37 cellular contexts compared by ENCODE assay signal in the genomic region with DNA sequence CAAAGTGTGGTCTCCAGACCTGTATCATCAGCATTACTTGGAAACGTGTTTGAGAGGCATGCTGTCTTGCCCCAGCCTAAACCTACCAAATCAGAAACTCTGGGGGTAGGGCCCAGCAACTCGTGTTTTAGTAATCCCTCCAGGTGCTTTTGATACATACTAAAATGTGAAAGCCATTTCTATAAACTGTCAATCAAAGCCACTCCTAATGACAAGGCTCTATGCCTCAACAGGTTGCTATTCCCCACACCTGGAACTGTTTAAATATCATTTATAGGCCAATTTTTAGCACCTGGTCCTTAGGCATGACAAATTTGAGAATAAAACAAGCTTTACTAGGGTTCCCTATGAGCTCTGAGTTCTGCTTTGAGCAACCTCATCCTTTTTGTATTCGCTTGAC.
"Had no signal": no experiment of that assay in that cellular context is flagged by ENCODE, and none has a peak within 500 bp of the region (broad histone marks: within the 10 kb centered on the region; RNA-seq: fewer than 3 reads in every experiment).

No MANE protein-coding gene starts in this region.

- H3K9me3 Mint-ChIP-seq: activated B cell treated with CpG ODN at 0.5 μM for 24 hours; activated CD4-positive, alpha-beta memory T cell treated with anti-CD3 and anti-CD28 coated beads for 36 hours; activated CD4-positive, alpha-beta T cell treated with anti-CD3 and anti-CD28 coated beads, Interleukin-2, amount 10 ng/mL, durations not matched to agents 24 days and 14 days; activated CD8-positive, alpha-beta T cell treated with anti-CD3 and anti-CD28 coated beads for 36 hours; activated naive CD4-positive, alpha-beta T cell treated with anti-CD3 and anti-CD28 coated beads, Interleukin-2, amount 10 ng/mL, durations not matched to agents 7 days and 5 days; activated naive CD4-positive, alpha-beta T cell treated with anti-CD3 and anti-CD28 coated beads, Interleukin-2, amount 50 U/mL, for 24 hours; activated naive CD8-positive, alpha-beta T cell treated with anti-CD3 and anti-CD28 coated beads, Interleukin-2, amount 10 ng/mL, durations not matched to agents 7 days and 5 days; activated naive CD8-positive, alpha-beta T cell treated with anti-CD3 and anti-CD28 coated beads, Interleukin-2, amount 50 U/mL, for 24 hours; activated T-cell treated with anti-CD3 and anti-CD28 coated beads, Interleukin-2, amount 50 U/mL, for 4 hours; activated T-cell treated with anti-CD3 and anti-CD28 coated beads, Interleukin-2, amount 50 U/mL, for 72 hours; activated T-helper 1 cell treated with anti-CD3 and anti-CD28 coated beads, Interleukin-12 subunit alpha, Interleukin-12 subunit beta, Interleukin-2, Interleukin-4 antibody, amounts not matched to agents 30 ng/mL and 10 ng/mL and 1 ng/mL, durations not matched to agents 14 hours and 24 hours and 36 hours; activated T-helper 17 cell treated with anti-CD3 and anti-CD28 coated beads, Interleukin-2, amount 50 U/mL, for 72 hours; brain; central memory CD8-positive, alpha-beta T cell; T-helper 2 cell treated with Interferon-gamma antibody and Interleukin-4, amounts not matched to agents 5 μg/mL and 100 μg/mL, for 36 hours had no signal

- H3K4me1 ChIP-seq: ascending aorta had no signal

- FAIRE-seq: bronchial epithelial cell, TTC549 had no signal

- H3K27me3 ChIP-seq: ascending aorta, cardiac muscle cell had no signal

- H3K27ac Mint-ChIP-seq: activated B cell treated with CpG ODN at 0.5 μM for 24 hours; activated CD4-positive, alpha-beta memory T cell treated with anti-CD3 and anti-CD28 coated beads for 36 hours; activated CD4-positive, alpha-beta T cell treated with anti-CD3 and anti-CD28 coated beads, Interleukin-2, amount 10 ng/mL, durations not matched to agents 24 days and 14 days; activated CD8-positive, alpha-beta T cell treated with anti-CD3 and anti-CD28 coated beads for 36 hours; activated naive CD4-positive, alpha-beta T cell treated with anti-CD3 and anti-CD28 coated beads, Interleukin-2, amount 10 ng/mL, durations not matched to agents 7 days and 5 days; activated naive CD4-positive, alpha-beta T cell treated with anti-CD3 and anti-CD28 coated beads, Interleukin-2, amount 50 U/mL, for 24 hours; activated naive CD8-positive, alpha-beta T cell; activated naive CD8-positive, alpha-beta T cell treated with anti-CD3 and anti-CD28 coated beads, Interleukin-2, amount 10 ng/mL, durations not matched to agents 7 days and 5 days; activated naive CD8-positive, alpha-beta T cell treated with anti-CD3 and anti-CD28 coated beads, Interleukin-2, amount 50 U/mL, for 24 hours; activated T-cell treated with anti-CD3 and anti-CD28 coated beads, Interleukin-2, amount 50 U/mL, for 72 hours; activated T-helper 1 cell treated with anti-CD3 and anti-CD28 coated beads, Interleukin-12 subunit alpha, Interleukin-12 subunit beta, Interleukin-2, Interleukin-4 antibody, amounts not matched to agents 30 ng/mL and 10 ng/mL and 1 ng/mL, durations not matched to agents 14 hours and 24 hours and 36 hours; activated T-helper 17 cell treated with anti-CD3 and anti-CD28 coated beads, Interleukin-2, amount 50 U/mL, for 72 hours; brain; T-helper 2 cell treated with Interferon-gamma antibody and Interleukin-4, amounts not matched to agents 5 μg/mL and 100 μg/mL, for 36 hours had no signal

- H3K4me3 ChIP-seq: ascending aorta, cardiac muscle cell had no signal

- H3K4me3 Mint-ChIP-seq: activated B cell treated with CpG ODN at 0.5 μM for 24 hours; activated CD4-positive, alpha-beta memory T cell treated with anti-CD3 and anti-CD28 coated beads for 36 hours; activated CD4-positive, alpha-beta T cell treated with anti-CD3 and anti-CD28 coated beads, Interleukin-2, amount 10 ng/mL, durations not matched to agents 24 days and 14 days; activated CD8-positive, alpha-beta T cell treated with anti-CD3 and anti-CD28 coated beads for 36 hours; activated naive CD4-positive, alpha-beta T cell treated with anti-CD3 and anti-CD28 coated beads, Interleukin-2, amount 10 ng/mL, durations not matched to agents 7 days and 5 days; activated naive CD4-positive, alpha-beta T cell treated with anti-CD3 and anti-CD28 coated beads, Interleukin-2, amount 50 U/mL, for 24 hours; activated naive CD8-positive, alpha-beta T cell; activated naive CD8-positive, alpha-beta T cell treated with anti-CD3 and anti-CD28 coated beads, Interleukin-2, amount 10 ng/mL, durations not matched to agents 7 days and 5 days; activated naive CD8-positive, alpha-beta T cell treated with anti-CD3 and anti-CD28 coated beads, Interleukin-2, amount 50 U/mL, for 24 hours; activated T-cell treated with anti-CD3 and anti-CD28 coated beads, Interleukin-2, amount 50 U/mL, for 4 hours; activated T-cell treated with anti-CD3 and anti-CD28 coated beads, Interleukin-2, amount 50 U/mL, for 72 hours; activated T-helper 1 cell treated with anti-CD3 and anti-CD28 coated beads, Interleukin-12 subunit alpha, Interleukin-12 subunit beta, Interleukin-2, Interleukin-4 antibody, amounts not matched to agents 30 ng/mL and 10 ng/mL and 1 ng/mL, durations not matched to agents 14 hours and 24 hours and 36 hours; activated T-helper 17 cell treated with anti-CD3 and anti-CD28 coated beads, Interleukin-2, amount 50 U/mL, for 72 hours; brain; central memory CD8-positive, alpha-beta T cell; T-helper 2 cell treated with Interferon-gamma antibody and Interleukin-4, amounts not matched to agents 5 μg/mL and 100 μg/mL, for 36 hours had no signal

- DNase-seq: activated B cell treated with CpG ODN at 0.5 μM for 24 hours; activated CD4-positive, alpha-beta memory T cell treated with anti-CD3 and anti-CD28 coated beads for 36 hours; activated CD4-positive, alpha-beta T cell treated with anti-CD3 and anti-CD28 coated beads for 4 hours; activated CD4-positive, alpha-beta T cell treated with anti-CD3 and anti-CD28 coated beads, Interleukin-2, amount 10 ng/mL, durations not matched to agents 24 days and 14 days; activated CD4-positive, alpha-beta T cell treated with anti-CD3 and anti-CD28 coated beads, Interleukin-2, amount 50 U/mL, for 1 hour; activated CD4-positive, alpha-beta T cell treated with anti-CD3 and anti-CD28 coated beads, Interleukin-2, amount 50 U/mL, for 4 hours; activated CD4-positive, CD25-positive, alpha-beta regulatory T cell treated with anti-CD3 and anti-CD28 coated beads, Interleukin-2, amount 50 U/mL, for 72 hours; activated CD8-positive, alpha-beta memory T cell treated with anti-CD3 and anti-CD28 coated beads, Interleukin-2, amount 50 U/mL, for 4 hours; activated CD8-positive, alpha-beta T cell treated with anti-CD3 and anti-CD28 coated beads for 36 hours; activated effector memory CD4-positive, alpha-beta T cell treated with anti-CD3 and anti-CD28 coated beads, Interleukin-2, amount 50 U/mL, for 16 hours; activated gamma-delta T cell treated with Interleukin-2 at 50 U/mL for 16 hours; activated naive CD4-positive, alpha-beta T cell; activated naive CD4-positive, alpha-beta T cell treated with anti-CD3 and anti-CD28 coated beads, Interleukin-2, amount 10 ng/mL, durations not matched to agents 7 days and 5 days; activated naive CD8-positive, alpha-beta T cell treated with anti-CD3 and anti-CD28 coated beads, Interleukin-2, amount 10 ng/mL, durations not matched to agents 7 days and 5 days; activated naive CD8-positive, alpha-beta T cell treated with anti-CD3 and anti-CD28 coated beads, Interleukin-2, amount 50 U/mL, for 24 hours; activated T-cell treated with anti-CD3 and anti-CD28 coated beads for 4 hours; activated T-cell treated with anti-CD3 and anti-CD28 coated beads, Interleukin-2, amount 50 U/mL, for 1 hour; activated T-cell treated with anti-CD3 and anti-CD28 coated beads, Interleukin-2, amount 50 U/mL, for 4 hours; activated T-cell treated with anti-CD3 and anti-CD28 coated beads, Interleukin-2, amount 50 U/mL, for 72 hours; amygdala; anterior cingulate cortex; caudate nucleus; cerebellar nuclear complex; T-helper 2 cell; T-helper 9 cell had no signal

- H3K36me3 ChIP-seq: ascending aorta, cardiac muscle cell had no signal

- H3K9me3 ChIP-seq: ascending aorta had no signal

- H3K36me3 Mint-ChIP-seq: activated CD4-positive, alpha-beta memory T cell treated with anti-CD3 and anti-CD28 coated beads for 36 hours; activated naive CD4-positive, alpha-beta T cell treated with anti-CD3 and anti-CD28 coated beads, Interleukin-2, amount 10 ng/mL, durations not matched to agents 7 days and 5 days; activated naive CD4-positive, alpha-beta T cell treated with anti-CD3 and anti-CD28 coated beads, Interleukin-2, amount 50 U/mL, for 24 hours; activated naive CD8-positive, alpha-beta T cell; activated naive CD8-positive, alpha-beta T cell treated with anti-CD3 and anti-CD28 coated beads, Interleukin-2, amount 10 ng/mL, durations not matched to agents 7 days and 5 days; brain had no signal

- ATAC-seq: activated CD8-positive, alpha-beta T cell treated with anti-CD3 and anti-CD28 coated beads for 36 hours; activated naive CD8-positive, alpha-beta T cell treated with anti-CD3 and anti-CD28 coated beads, Interleukin-2, amount 50 U/mL, for 24 hours; activated T-cell treated with anti-CD3 and anti-CD28 coated beads, Interleukin-2, amount 50 U/mL, for 4 hours; activated T-cell treated with anti-CD3 and anti-CD28 coated beads, Interleukin-2, amount 50 U/mL, for 72 hours; activated T-helper 17 cell treated with anti-CD3 and anti-CD28 coated beads, Interleukin-2, amount 50 U/mL, for 72 hours had no signal

- H3K27ac ChIP-seq: ascending aorta, cardiac muscle cell, VCaP had no signal

- H3K4me1 Mint-ChIP-seq: activated CD4-positive, alpha-beta T cell treated with anti-CD3 and anti-CD28 coated beads, Interleukin-2, amount 10 ng/mL, durations not matched to agents 24 days and 14 days; activated naive CD4-positive, alpha-beta T cell treated with anti-CD3 and anti-CD28 coated beads, Interleukin-2, amount 10 ng/mL, durations not matched to agents 7 days and 5 days; activated naive CD4-positive, alpha-beta T cell treated with anti-CD3 and anti-CD28 coated beads, Interleukin-2, amount 50 U/mL, for 24 hours; activated T-helper 17 cell treated with anti-CD3 and anti-CD28 coated beads, Interleukin-2, amount 50 U/mL, for 72 hours; brain; central memory CD8-positive, alpha-beta T cell had no signal
